Comparison of ENCODE assay signal across 8 cellular contexts in the genomic region with DNA sequence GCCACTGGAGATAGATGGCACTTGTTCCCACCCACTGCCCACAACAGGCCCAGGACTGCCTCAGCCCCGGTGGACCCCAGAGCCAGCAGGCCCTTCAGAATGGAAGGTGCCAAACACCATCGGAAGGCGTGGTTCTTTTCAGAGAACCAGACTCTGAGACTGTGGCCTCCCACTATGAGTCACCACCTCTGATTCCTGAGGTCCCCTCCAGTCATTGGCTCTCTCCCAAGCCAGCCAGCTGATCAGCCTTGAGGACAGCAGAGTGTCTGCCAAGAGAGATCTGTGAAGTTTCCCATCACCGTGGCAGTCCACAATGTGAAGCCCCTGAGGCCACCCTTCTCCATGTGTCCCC. TPM values are rescaled to one million over a fixed set of nuclear protein-coding genes. Genes with fewer than 3 reads are reported as not detected.
DNase-seq lines count a peak whose midpoint lies in the region; ATAC-seq and TF ChIP-seq lines count a peak whose summit lies in the region.

No MANE protein-coding gene starts in this region.

- TF ChIP-seq CTCF in CD8-positive, alpha-beta T cell (IDR thresholded peaks at IDR 0.05): no peak
- no peak for TF ChIP-seq CTCF in lung (IDR thresholded peaks at IDR 0.05; ENCODE audit: control extremely low read depth, extremely low read depth)
- no peak for TF ChIP-seq CTCF in type B pancreatic cell (conservative IDR thresholded peaks at IDR 0.05)

- no peak overlapping the region for H3K27ac ChIP-seq in CD8-positive, alpha-beta T cell (ENCODE audit: low read depth, low read length)
- H3K27ac ChIP-seq in lung (ENCODE audit: low read depth in 1 of 2, low read length in 1 of 2): no peak overlapping the region

- CTCF ChIA-PET in CD8-positive, alpha-beta T cell (lab: Charles Lee): interaction anchor here (1.8 kb wide), 1 partner anchor 17 kb away, joined by 8 read pairs; no protein-coding TSS in a partner anchor

- no peak overlapping the region for H3K4me3 ChIP-seq in CD8-positive, alpha-beta T cell (ENCODE audit: low read depth, low read length)
- no peak overlapping the region for H3K4me3 ChIP-seq in lung

- no peaks in the 10 kb centered on the region for H3K36me3 ChIP-seq in CD8-positive, alpha-beta T cell (ENCODE audit: insufficient read depth, low read length)
- H3K36me3 ChIP-seq in lung (ENCODE audit: control insufficient read depth in 2 of 2, insufficient read depth in 2 of 2, low read length in 2 of 2): no peaks in the 10 kb centered on the region

- ATAC-seq in CD8-positive, alpha-beta T cell: peak; percentile 79
- ATAC-seq in GM19351 (IDR thresholded peaks at IDR 0.05; ENCODE audit: unreplicated experiment) (peak; percentile 86), HG03139 (IDR thresholded peaks at IDR 0.05; ENCODE audit: unreplicated experiment) (peak; percentile 89), lung (ENCODE audit: insufficient read depth, low FRiP score) (peak; percentile 62)
- peak; percentile 58 for ATAC-seq in central memory CD8-positive, alpha-beta T cell (replicated peaks; ENCODE audit: extremely low read depth, poor library complexity, severe bottlenecking)

- POLR2A ChIA-PET in CD8-positive, alpha-beta T cell (lab: Charles Lee): no interaction called here

- intact Hi-C loops in CD8-positive, alpha-beta T cell (cut with DNase I, micrococcal nuclease): no loop called here

- H3K36me3 Mint-ChIP-seq in CD8-positive, alpha-beta T cell: peaks cover 4% of the 10 kb centered on the region
- no peaks in the 10 kb centered on the region for H3K36me3 Mint-ChIP-seq in central memory CD8-positive, alpha-beta T cell (ENCODE audit: insufficient read depth)
- no peaks in the 10 kb centered on the region for H3K36me3 Mint-ChIP-seq in type B pancreatic cell

- no peaks in the 10 kb centered on the region for H3K27me3 ChIP-seq in CD8-positive, alpha-beta T cell (ENCODE audit: insufficient read depth, low read length)
- H3K27me3 ChIP-seq in lung (ENCODE audit: control insufficient read depth, insufficient read depth): no peaks in the 10 kb centered on the region

- no peak overlapping the region for H3K4me3 Mint-ChIP-seq in CD8-positive, alpha-beta T cell
- no peak overlapping the region for H3K4me3 Mint-ChIP-seq in central memory CD8-positive, alpha-beta T cell
- H3K4me3 Mint-ChIP-seq in type B pancreatic cell: peak overlapping the region; percentile 31

- H3K9me3 Mint-ChIP-seq in CD8-positive, alpha-beta T cell: no peaks in the 10 kb centered on the region
- H3K9me3 Mint-ChIP-seq in central memory CD8-positive, alpha-beta T cell: no peaks in the 10 kb centered on the region
- peaks cover 4% of the 10 kb centered on the region for H3K9me3 Mint-ChIP-seq in type B pancreatic cell

- no peaks in the 10 kb centered on the region for H3K9me3 ChIP-seq in CD8-positive, alpha-beta T cell (ENCODE audit: low read length)
- H3K9me3 ChIP-seq in lung (ENCODE audit: control insufficient read depth in 2 of 2, insufficient read depth in 1 of 2, low read length in 1 of 2): peaks cover 0 to 2% of the 10 kb centered on the region in 2 donors

- no peak overlapping the region for H3K27ac Mint-ChIP-seq in CD8-positive, alpha-beta T cell
- no peak overlapping the region for H3K27ac Mint-ChIP-seq in central memory CD8-positive, alpha-beta T cell (ENCODE audit: low read depth)
- H3K27ac Mint-ChIP-seq in type B pancreatic cell: peak overlapping the region; percentile 76

- H3K4me1 Mint-ChIP-seq in CD8-positive, alpha-beta T cell (ENCODE audit: low read depth): no peaks in the 10 kb centered on the region
- no peaks in the 10 kb centered on the region for H3K4me1 Mint-ChIP-seq in central memory CD8-positive, alpha-beta T cell
- peaks cover 18% of the 10 kb centered on the region for H3K4me1 Mint-ChIP-seq in type B pancreatic cell (ENCODE audit: unreplicated experiment)

- H3K4me1 ChIP-seq in CD8-positive, alpha-beta T cell (ENCODE audit: insufficient read depth, low read length): no peaks in the 10 kb centered on the region
- H3K4me1 ChIP-seq in lung (ENCODE audit: control insufficient read depth in 2 of 2, insufficient read depth in 2 of 2, low read length in 2 of 2): peaks cover 0 to 6% of the 10 kb centered on the region in 2 donors

- peak in 4 of 7 experiments; percentile 29 to 42 (median 35) for DNase-seq in CD8-positive, alpha-beta T cell
- peak; percentile 99 for DNase-seq in RPMI7951 (ENCODE audit: low read depth)
- DNase-seq in central memory CD8-positive, alpha-beta T cell (ENCODE audit: low spot score in 2 of 2): no peak
- peak; percentile 89 for DNase-seq in lung (ENCODE audit: low spot score)
- no peak for DNase-seq in type B pancreatic cell (ENCODE audit: extremely low spot score, unreplicated experiment)
- no peak for DNase-seq in central memory CD4-positive, alpha-beta T cell

- no peaks in the 10 kb centered on the region for H3K27me3 Mint-ChIP-seq in CD8-positive, alpha-beta T cell (ENCODE audit: low read depth)
- no peaks in the 10 kb centered on the region for H3K27me3 Mint-ChIP-seq in central memory CD8-positive, alpha-beta T cell
- H3K27me3 Mint-ChIP-seq in type B pancreatic cell: peaks cover 6% of the 10 kb centered on the region

- WGBS in lung, 2 donors: 11 to 26% methylated on average over 4 of the region's 4 CpGs

RNA-seq across cellular contexts. Expression of gene MAP3K2, which starts 10.4 kb away (rescaled TPM):
- 100 to 1,000 TPM; 126 to 137 TPM for total RNA-seq in CD8-positive, alpha-beta T cell
- 27.0 and 31.5 TPM in 2 replicates for total RNA-seq in RPMI7951 (2014; rRNA removed; shearing (Covaris generic))
- 10 to 100 TPM; 50.1 to 81.0 TPM for total RNA-seq in lung
- polyA plus RNA-seq in lung: 10 to 100 TPM in 1 of 2 donors, 1 to 10 TPM in 1; 8.1 to 11.6 TPM
- total RNA-seq in type B pancreatic cell (ENCODE audit: low replicate concordance): 30.8 and 34.5 TPM in 2 replicates

RNA-seq across cellular contexts. Expression of gene PROC, which starts 20.0 kb away (rescaled TPM):
- total RNA-seq in CD8-positive, alpha-beta T cell: under 1 TPM in 1 of 2 experiments, not detected in 1; 0.33 TPM
- total RNA-seq in RPMI7951 (2014; rRNA removed; shearing (Covaris generic)): 0.48 TPM in 1 of 2 replicates, not detected in the other
- total RNA-seq in lung: under 1 TPM in 1 of 2 donors, not detected in 1; 0.37 TPM
- polyA plus RNA-seq in lung: under 1 TPM; 0.10 to 0.22 TPM
- 8.9 and 18.7 TPM in 2 replicates for total RNA-seq in type B pancreatic cell (ENCODE audit: low replicate concordance)

Comparison
In these comparisons a context has a peak if more than half of its experiments do, and no peak if none do; other contexts are left out.
1. DNase-seq: peak in CD8-positive, alpha-beta T cell (4 of 7), RPMI7951 (single experiment) and lung (single experiment); none in central memory CD8-positive, alpha-beta T cell (0 of 2), type B pancreatic cell (single experiment) and central memory CD4-positive, alpha-beta T cell (single experiment).
2. Peak in every context shown above with its lines, with median percentiles within 50 percentile points of each other: ATAC-seq.